Comparison of ENCODE assay signal across 20 cellular contexts in the genomic region with DNA sequence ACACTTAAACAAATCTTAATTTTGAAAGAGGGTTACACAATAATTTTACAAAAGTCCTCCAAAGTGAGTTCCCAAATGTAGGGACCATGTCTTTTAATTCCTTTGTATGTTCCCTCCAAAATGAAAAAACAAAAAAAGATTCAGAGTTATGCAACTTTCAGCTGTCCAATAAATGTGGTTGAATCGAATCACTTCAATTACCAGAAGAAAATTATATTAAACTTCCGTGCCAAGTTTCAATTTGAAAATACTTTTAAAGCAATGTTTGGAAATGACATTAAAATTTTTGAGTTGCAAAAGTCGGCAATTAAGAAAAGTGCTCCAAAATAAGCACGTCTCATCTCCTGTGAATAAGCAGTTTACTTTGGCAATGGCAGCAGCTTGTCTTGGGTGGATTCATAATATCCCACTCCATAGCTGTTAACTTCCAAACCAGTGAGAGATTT.
DNase-seq lines count a peak whose midpoint lies in the region; ATAC-seq, FAIRE-seq and TF ChIP-seq lines count a peak whose summit lies in the region.
"Had no signal": no experiment of that assay in that cellular context is flagged by ENCODE, and none has a peak within 500 bp of the region (broad histone marks: within the 10 kb centered on the region; RNA-seq: fewer than 3 reads in every experiment).

No MANE protein-coding gene starts in this region.

- ATAC-seq in pancreas (peak in 1 of 4 donors; percentile 51), GM19328 (IDR thresholded peaks at IDR 0.05; ENCODE audit: unreplicated experiment) (no peak)

- no peak for DNase-seq in D721Med (ENCODE audit: insufficient read length, low spot score)
- DNase-seq in NCI-H446 treated with DMSO at 0.1 percent for 48 hours (lab: John Stamatoyannopoulos, UW): peak; percentile 11
- DNase-seq in fibroblast of the aortic adventitia (ENCODE audit: low read depth): peak; percentile 79
- no peak for DNase-seq in pancreas
- no peak for DNase-seq in NCI-H128 (lab: John Stamatoyannopoulos, UW; ENCODE audit: unreplicated experiment)
- DNase-seq in activated CD4-positive, alpha-beta T cell treated with anti-CD3 and anti-CD28 coated beads for 48 hours: no peak
- DNase-seq in activated CD4-positive, CD25-positive, alpha-beta regulatory T cell treated with anti-CD3 and anti-CD28 coated beads, Interleukin-2, amount 50 U/mL, for 72 hours: no peak
- DNase-seq: activated naive CD4-positive, alpha-beta T cell treated with anti-CD3 and anti-CD28 coated beads, Interleukin-2, amount 50 U/mL, for 16 hours; activated T-cell treated with anti-CD3 and anti-CD28 coated beads, Interleukin-2, amount 50 U/mL, for 24 hours; BE2C; Calu3; head of caudate nucleus; NCI-H1048; NCI-H69; nephron progenitor cell; Peyer's patch; stimulated activated CD4-positive, alpha-beta T cell treated with anti-CD3 and anti-CD28 coated beads, Interleukin-12 subunit alpha, Interleukin-12 subunit beta, amount 100 ng/mL, for 4 hours had no signal

- H3K9me3 ChIP-seq in pancreas: no peaks in the 10 kb centered on the region
- H3K9me3 ChIP-seq: BE2C, Peyer's patch, prostate gland, thoracic aorta had no signal

- TF ChIP-seq CTCF in D721Med (IDR thresholded peaks at IDR 0.05; ENCODE audit: insufficient read depth, missing control alignments): no peak
- no peak for TF ChIP-seq CTCF in fibroblast of the aortic adventitia (IDR thresholded peaks at IDR 0.05; ENCODE audit: insufficient read depth, low read length)
- TF ChIP-seq CTCF in pancreas (IDR thresholded peaks at IDR 0.05): no peak

- 71 to 73% methylated on average over 4 of the region's 4 CpGs for WGBS in pancreas, 2 donors

- no peaks in the 10 kb centered on the region for H3K27me3 ChIP-seq in pancreas
- H3K27me3 ChIP-seq: BE2C, Peyer's patch had no signal

- FAIRE-seq in D721Med (lab: Jason Lieb, UNC) (peak; percentile 38), pancreas (lab: Jason Lieb, UNC) (peak; percentile 26)

- no peaks in the 10 kb centered on the region for H3K36me3 ChIP-seq in pancreas
- H3K36me3 ChIP-seq: BE2C, Peyer's patch, prostate gland, thoracic aorta had no signal

- intact Hi-C loops in pancreas (cut with DNase I): no loop called here

- peaks cover 0 to 8% (median 8%) of the 10 kb centered on the region in 3 donors for H3K4me1 ChIP-seq in pancreas
- H3K4me1 ChIP-seq: BE2C, Peyer's patch, prostate gland had no signal

- H3K27ac ChIP-seq in pancreas: no peak overlapping the region
- H3K27ac ChIP-seq: Peyer's patch, prostate gland, thoracic aorta had no signal

- H3K4me3 ChIP-seq in fibroblast of the aortic adventitia (ENCODE audit: low read depth, low read length) (no peak overlapping the region), pancreas (no peak overlapping the region)
- H3K4me3 ChIP-seq: Peyer's patch, prostate gland, thoracic aorta had no signal

Comparison
In these comparisons a context has a peak if more than half of its experiments do, and no peak if none do; other contexts are left out.
1. DNase-seq: peak in NCI-H446 treated with DMSO at 0.1 percent for 48 hours (single experiment) and fibroblast of the aortic adventitia (single experiment); none in D721Med (single experiment), pancreas (0 of 6), NCI-H128 (single experiment), activated CD4-positive, alpha-beta T cell treated with anti-CD3 and anti-CD28 coated beads for 48 hours (single experiment) and activated CD4-positive, CD25-positive, alpha-beta regulatory T cell treated with anti-CD3 and anti-CD28 coated beads, Interleukin-2, amount 50 U/mL, for 72 hours (single experiment).